8 cellular contexts compared by ENCODE assay signal in the genomic region with DNA sequence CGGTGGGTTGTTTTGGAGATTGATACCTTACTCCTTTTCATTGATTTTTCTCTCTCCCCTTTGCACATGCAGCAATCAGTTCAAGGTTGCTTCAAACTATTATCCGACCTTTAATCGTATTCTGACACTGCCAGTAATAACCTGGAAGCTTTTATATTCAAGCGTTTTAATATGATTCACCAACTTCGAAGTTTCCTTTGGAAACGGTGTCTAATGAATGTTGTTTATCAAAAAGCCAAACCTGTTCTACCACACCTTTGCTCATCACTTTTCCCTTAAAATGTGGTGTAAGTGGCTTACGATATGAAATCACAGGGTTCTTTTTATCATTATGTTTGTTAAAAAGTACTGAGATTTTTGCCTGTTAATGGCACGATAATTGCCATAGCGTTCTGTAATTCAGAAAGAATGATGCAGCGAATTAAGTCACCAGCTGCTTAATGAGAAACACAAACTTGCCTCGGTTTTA. TPM values are rescaled to one million over a fixed set of nuclear protein-coding genes. Genes with fewer than 3 reads are reported as not detected.
DNase-seq lines count a peak whose midpoint lies in the region; ATAC-seq, FAIRE-seq and TF ChIP-seq lines count a peak whose summit lies in the region.

No MANE protein-coding gene starts in this region.

- no peak for TF ChIP-seq CTCF in kidney (IDR thresholded peaks at IDR 0.05; ENCODE audit: borderline replicate concordance, extremely low read depth, insufficient read depth)

- H3K4me3 Mint-ChIP-seq in activated naive CD4-positive, alpha-beta T cell treated with anti-CD3 and anti-CD28 coated beads, Interleukin-2, amount 50 U/mL, for 24 hours: peak overlapping the region; percentile 91
- peak overlapping the region; percentile 97 for H3K4me3 Mint-ChIP-seq in activated naive CD8-positive, alpha-beta T cell

- no peak for ATAC-seq in left lobe of liver

- H3K36me3 ChIP-seq in kidney (ENCODE audit: control insufficient read depth in 1 of 2, insufficient read depth in 2 of 2, low read length in 2 of 2): no peaks in the 10 kb centered on the region

- H3K9me3 ChIP-seq in kidney (ENCODE audit: control insufficient read depth in 1 of 2, low read length in 2 of 2): no peaks in the 10 kb centered on the region

- H3K4me1 ChIP-seq in kidney (ENCODE audit: control insufficient read depth in 1 of 2, insufficient read depth in 1 of 2, low read depth in 1 of 2, low read length in 2 of 2): peaks cover 0 to 9% of the 10 kb centered on the region in 2 donors

- no peak for FAIRE-seq in kidney (lab: Jason Lieb, UNC)

- no peaks in the 10 kb centered on the region for H3K27me3 Mint-ChIP-seq in activated naive CD4-positive, alpha-beta T cell treated with anti-CD3 and anti-CD28 coated beads, Interleukin-2, amount 50 U/mL, for 24 hours
- no peaks in the 10 kb centered on the region for H3K27me3 Mint-ChIP-seq in activated naive CD8-positive, alpha-beta T cell

- peaks cover 64% of the 10 kb centered on the region for H3K4me1 Mint-ChIP-seq in activated naive CD4-positive, alpha-beta T cell treated with anti-CD3 and anti-CD28 coated beads, Interleukin-2, amount 50 U/mL, for 24 hours
- peaks cover 52% of the 10 kb centered on the region for H3K4me1 Mint-ChIP-seq in activated naive CD8-positive, alpha-beta T cell (ENCODE audit: low read depth)

- intact Hi-C loops in kidney (cut with DNase I): no loop called here

- DNase-seq in activated naive CD4-positive, alpha-beta T cell treated with anti-CD3 and anti-CD28 coated beads, Interleukin-2, amount 50 U/mL, for 16 hours: no peak
- DNase-seq in kidney (no peak), substantia nigra (lab: John Stamatoyannopoulos, UW) (no peak), NCI-H2029 treated with DMSO at 0.1 percent for 48 hours (lab: John Stamatoyannopoulos, UW) (no peak), left lobe of liver (ENCODE audit: low spot score) (no peak)
- DNase-seq in stimulated activated CD4-positive, alpha-beta T cell treated with anti-CD3 and anti-CD28 coated beads, Interleukin-12 subunit alpha, Interleukin-12 subunit beta, amount 100 ng/mL, for 4 hours: no peak

- H3K27ac ChIP-seq in kidney (ENCODE audit: low read depth in 2 of 2, low read length in 2 of 2) (peak overlapping the region in 1 of 2 donors; percentile 89), substantia nigra (ENCODE audit: low read depth, low read length, poor library complexity, severe bottlenecking) (peak overlapping the region; percentile 83)

- peak overlapping the region; percentile 95 for H3K27ac Mint-ChIP-seq in activated naive CD4-positive, alpha-beta T cell treated with anti-CD3 and anti-CD28 coated beads, Interleukin-2, amount 50 U/mL, for 24 hours
- peak overlapping the region; percentile 95 for H3K27ac Mint-ChIP-seq in activated naive CD8-positive, alpha-beta T cell

- H3K9me3 Mint-ChIP-seq in activated naive CD4-positive, alpha-beta T cell treated with anti-CD3 and anti-CD28 coated beads, Interleukin-2, amount 50 U/mL, for 24 hours: no peaks in the 10 kb centered on the region
- H3K9me3 Mint-ChIP-seq in activated naive CD8-positive, alpha-beta T cell (ENCODE audit: low read depth): no peaks in the 10 kb centered on the region

- H3K36me3 Mint-ChIP-seq in activated naive CD4-positive, alpha-beta T cell treated with anti-CD3 and anti-CD28 coated beads, Interleukin-2, amount 50 U/mL, for 24 hours: peaks cover under 1% of the 10 kb centered on the region
- no peaks in the 10 kb centered on the region for H3K36me3 Mint-ChIP-seq in activated naive CD8-positive, alpha-beta T cell

- peak overlapping the region; percentile 73 to 83 for H3K9ac ChIP-seq in kidney (ENCODE audit: low read length in 2 of 2)

- peak overlapping the region; percentile 82 to 84 for H3K4me3 ChIP-seq in kidney (ENCODE audit: low read length in 2 of 2)

RNA-seq across cellular contexts. Expression of gene STXBP5, which starts 0.7 kb away (rescaled TPM):
- 13.6 TPM for total RNA-seq in kidney
- polyA plus RNA-seq in kidney (ENCODE audit: insufficient read depth, low read depth, low replicate concordance): 2.0 TPM
- total RNA-seq in left lobe of liver: 3.7 TPM
